ENCODE assay signal across 10 cellular contexts in the genomic region with DNA sequence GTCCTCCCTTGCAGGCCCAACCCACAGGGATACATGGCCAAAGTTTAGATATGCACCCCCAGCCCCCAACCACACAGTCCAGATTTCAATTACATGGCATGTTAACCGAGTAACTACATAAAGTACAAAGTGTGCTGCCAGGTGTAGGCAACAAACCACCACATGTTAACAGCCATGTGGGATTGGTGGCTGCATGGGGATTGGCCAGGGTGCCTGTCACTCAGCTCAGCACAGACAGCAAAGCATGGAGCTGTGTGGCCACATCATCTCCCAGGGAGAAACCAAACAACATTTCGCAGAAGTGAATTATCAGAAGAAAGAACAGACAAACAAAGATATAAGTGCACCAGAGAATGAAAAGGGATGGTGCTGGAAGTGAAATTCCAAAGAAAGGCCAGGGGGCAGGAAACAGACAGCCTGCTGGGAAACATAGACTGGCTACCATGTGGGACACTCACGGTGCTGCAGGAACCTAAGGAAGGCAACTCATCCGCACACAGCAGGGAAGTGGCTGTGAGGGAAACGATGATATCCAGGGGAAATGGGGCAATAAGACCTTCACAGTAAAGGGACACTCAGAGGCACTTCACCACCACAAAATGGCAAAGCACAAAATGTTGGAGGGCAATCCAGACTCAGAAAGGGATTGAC.
"Had no signal": no experiment of that assay in that cellular context is flagged by ENCODE, and none has a peak within 500 bp of the region (broad histone marks: within the 10 kb centered on the region; RNA-seq: fewer than 3 reads in every experiment).

No MANE protein-coding gene starts in this region.

- H3K4me1 Mint-ChIP-seq: activated CD8-positive, alpha-beta memory T cell treated with anti-CD3 and anti-CD28 coated beads, Interleukin-2, amount 10 ng/mL, durations not matched to agents 7 days and 5 days; activated naive CD8-positive, alpha-beta T cell treated with anti-CD3 and anti-CD28 coated beads, Interleukin-2, amount 10 ng/mL, durations not matched to agents 7 days and 5 days; memory B cell had no signal

- H3K9me3 ChIP-seq: uterus had no signal

- DNase-seq: activated CD8-positive, alpha-beta memory T cell treated with anti-CD3 and anti-CD28 coated beads, Interleukin-2, amount 10 ng/mL, durations not matched to agents 7 days and 5 days; activated naive CD8-positive, alpha-beta T cell treated with anti-CD3 and anti-CD28 coated beads, Interleukin-2, amount 10 ng/mL, durations not matched to agents 7 days and 5 days; activated T-cell treated with anti-CD3 and anti-CD28 coated beads, Interleukin-2, amount 50 U/mL, for 4 hours; anterior cingulate cortex; foreskin keratinocyte; stimulated activated CD4-positive, alpha-beta T cell treated with anti-CD3 and anti-CD28 coated beads, Interleukin-4, amount 100 ng/mL, for 1 hour; uterus had no signal

- H3K27ac ChIP-seq: foreskin keratinocyte, uterus had no signal

- H3K4me1 ChIP-seq: foreskin keratinocyte, uterus had no signal

- ATAC-seq: activated CD8-positive, alpha-beta memory T cell treated with anti-CD3 and anti-CD28 coated beads, Interleukin-2, amount 10 ng/mL, durations not matched to agents 7 days and 5 days; activated T-cell treated with anti-CD3 and anti-CD28 coated beads, Interleukin-2, amount 50 U/mL, for 4 hours; foreskin keratinocyte; left lobe of liver; natural killer cell treated with Interleukin-12 subunit alpha and Interleukin-12 subunit beta and Interleukin-15 and Interleukin-18, amount 100 ng/mL, for 72 hours had no signal

- H3K36me3 Mint-ChIP-seq: activated CD8-positive, alpha-beta memory T cell treated with anti-CD3 and anti-CD28 coated beads, Interleukin-2, amount 10 ng/mL, durations not matched to agents 7 days and 5 days; activated naive CD8-positive, alpha-beta T cell treated with anti-CD3 and anti-CD28 coated beads, Interleukin-2, amount 10 ng/mL, durations not matched to agents 7 days and 5 days; memory B cell had no signal

- H3K27me3 ChIP-seq: foreskin keratinocyte, uterus had no signal

- H3K4me3 ChIP-seq: uterus had no signal

- H3K27me3 Mint-ChIP-seq: activated CD8-positive, alpha-beta memory T cell treated with anti-CD3 and anti-CD28 coated beads, Interleukin-2, amount 10 ng/mL, durations not matched to agents 7 days and 5 days; activated naive CD8-positive, alpha-beta T cell treated with anti-CD3 and anti-CD28 coated beads, Interleukin-2, amount 10 ng/mL, durations not matched to agents 7 days and 5 days had no signal

- H3K27ac Mint-ChIP-seq: activated CD8-positive, alpha-beta memory T cell treated with anti-CD3 and anti-CD28 coated beads, Interleukin-2, amount 10 ng/mL, durations not matched to agents 7 days and 5 days; activated naive CD8-positive, alpha-beta T cell treated with anti-CD3 and anti-CD28 coated beads, Interleukin-2, amount 10 ng/mL, durations not matched to agents 7 days and 5 days; memory B cell; natural killer cell treated with Interleukin-12 subunit alpha and Interleukin-12 subunit beta and Interleukin-15 and Interleukin-18, amount 100 ng/mL, for 72 hours had no signal

- H3K4me3 Mint-ChIP-seq: activated CD8-positive, alpha-beta memory T cell treated with anti-CD3 and anti-CD28 coated beads, Interleukin-2, amount 10 ng/mL, durations not matched to agents 7 days and 5 days; activated naive CD8-positive, alpha-beta T cell treated with anti-CD3 and anti-CD28 coated beads, Interleukin-2, amount 10 ng/mL, durations not matched to agents 7 days and 5 days; activated T-cell treated with anti-CD3 and anti-CD28 coated beads, Interleukin-2, amount 50 U/mL, for 4 hours; memory B cell; natural killer cell treated with Interleukin-12 subunit alpha and Interleukin-12 subunit beta and Interleukin-15 and Interleukin-18, amount 100 ng/mL, for 72 hours had no signal

- H3K36me3 ChIP-seq: uterus had no signal
